In genomic region chr9:98248737-98249474, GRCh38 we compare ENCODE assay signal across 8 cellular contexts. TPM values are rescaled to one million over a fixed set of nuclear protein-coding genes. Genes with fewer than 3 reads are reported as not detected.
DNase-seq lines count a peak whose midpoint lies in the region; ATAC-seq and TF ChIP-seq lines count a peak whose summit lies in the region.

No MANE protein-coding gene starts in this region.

- intact Hi-C loops in breast epithelium (cut with DNase I; ENCODE audit: low total_unique reads) = no loop called here

- peaks cover 0 to 6% of the 10 kb centered on the region in 2 donors for H3K4me1 ChIP-seq in breast epithelium

- DNase-seq in AG08396 (ENCODE audit: low spot score) (peak; percentile 45), KG1 (lab: John Stamatoyannopoulos, UW) (peak; percentile 21), breast epithelium (ENCODE audit: low spot score in 2 of 2) (no peak), lung microvascular endothelial cell (ENCODE audit: low read depth in 2 of 2) (peak; percentile 24 to 92)

- no peak for TF ChIP-seq CTCF in breast epithelium (IDR thresholded peaks at IDR 0.05)

- ATAC-seq in HG03159 (IDR thresholded peaks at IDR 0.05; ENCODE audit: unreplicated experiment) = no peak
- ATAC-seq in GM19395 (IDR thresholded peaks at IDR 0.05; ENCODE audit: unreplicated experiment) = no peak
- no peak for ATAC-seq in HG02588 (IDR thresholded peaks at IDR 0.05; ENCODE audit: unreplicated experiment)
- no peak for ATAC-seq in SK-N-SH treated with all-trans-retinoic acid at 6 μM for 48 hours

- H3K36me3 ChIP-seq in breast epithelium = no peaks in the 10 kb centered on the region

- no peaks in the 10 kb centered on the region for H3K9me3 ChIP-seq in breast epithelium

- H3K27ac ChIP-seq in breast epithelium = peak overlapping the region; percentile 29 to 68

- H3K4me3 ChIP-seq in breast epithelium = no peak overlapping the region

- no peak for TF ChIP-seq POLR2A in breast epithelium (IDR thresholded peaks at IDR 0.05)

- H3K27me3 ChIP-seq in breast epithelium = no peaks in the 10 kb centered on the region

TF ChIP-seq in SK-N-SH treated with all-trans-retinoic acid at 6 μM for 48 hours, 23 proteins besides CTCF, POLR2A, EP300 and RAD21:
- TF ChIP-seq ZFP30 (CRISPR knock-in tag; IDR thresholded peaks at IDR 0.05) (no peak), PPARA (CRISPR knock-in tag; IDR thresholded peaks at IDR 0.05; ENCODE audit: borderline replicate concordance) (no peak), CSDC2 (CRISPR knock-in tag; IDR thresholded peaks at IDR 0.05) (no peak), TCF4 (CRISPR knock-in tag; IDR thresholded peaks at IDR 0.05; ENCODE audit: borderline replicate concordance) (no peak), ZNF565 (CRISPR knock-in tag; conservative IDR thresholded peaks at IDR 0.05; ENCODE audit: low read depth) (no peak), PATZ1 (CRISPR knock-in tag; IDR thresholded peaks at IDR 0.05; ENCODE audit: borderline replicate concordance) (no peak), ZC3H10 (CRISPR knock-in tag; IDR thresholded peaks at IDR 0.05) (no peak), SNAI2 (CRISPR knock-in tag; IDR thresholded peaks at IDR 0.05) (no peak)
- TF ChIP-seq, protein P1, sequence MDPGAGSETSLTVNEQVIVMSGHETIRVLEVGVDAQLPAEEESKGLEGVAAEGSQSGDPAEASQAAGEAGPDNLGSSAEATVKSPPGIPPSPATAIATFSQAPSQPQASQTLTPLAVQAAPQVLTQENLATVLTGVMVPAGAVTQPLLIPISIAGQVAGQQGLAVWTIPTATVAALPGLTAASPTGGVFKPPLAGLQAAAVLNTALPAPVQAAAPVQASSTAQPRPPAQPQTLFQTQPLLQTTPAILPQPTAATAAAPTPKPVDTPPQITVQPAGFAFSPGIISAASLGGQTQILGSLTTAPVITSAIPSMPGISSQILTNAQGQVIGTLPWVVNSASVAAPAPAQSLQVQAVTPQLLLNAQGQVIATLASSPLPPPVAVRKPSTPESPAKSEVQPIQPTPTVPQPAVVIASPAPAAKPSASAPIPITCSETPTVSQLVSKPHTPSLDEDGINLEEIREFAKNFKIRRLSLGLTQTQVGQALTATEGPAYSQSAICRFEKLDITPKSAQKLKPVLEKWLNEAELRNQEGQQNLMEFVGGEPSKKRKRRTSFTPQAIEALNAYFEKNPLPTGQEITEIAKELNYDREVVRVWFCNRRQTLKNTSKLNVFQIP (CRISPR knock-in tag; IDR thresholded peaks at IDR 0.05; ENCODE audit: borderline replicate concordance, low read depth) = no peak
- TF ChIP-seq, protein P2, sequence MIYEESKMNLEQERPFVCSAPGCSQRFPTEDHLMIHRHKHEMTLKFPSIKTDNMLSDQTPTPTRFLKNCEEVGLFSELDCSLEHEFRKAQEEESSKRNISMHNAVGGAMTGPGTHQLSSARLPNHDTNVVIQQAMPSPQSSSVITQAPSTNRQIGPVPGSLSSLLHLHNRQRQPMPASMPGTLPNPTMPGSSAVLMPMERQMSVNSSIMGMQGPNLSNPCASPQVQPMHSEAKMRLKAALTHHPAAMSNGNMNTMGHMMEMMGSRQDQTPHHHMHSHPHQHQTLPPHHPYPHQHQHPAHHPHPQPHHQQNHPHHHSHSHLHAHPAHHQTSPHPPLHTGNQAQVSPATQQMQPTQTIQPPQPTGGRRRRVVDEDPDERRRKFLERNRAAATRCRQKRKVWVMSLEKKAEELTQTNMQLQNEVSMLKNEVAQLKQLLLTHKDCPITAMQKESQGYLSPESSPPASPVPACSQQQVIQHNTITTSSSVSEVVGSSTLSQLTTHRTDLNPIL (CRISPR knock-in tag; IDR thresholded peaks at IDR 0.05; ENCODE audit: low read depth) = no peak

RNA-seq across cellular contexts. Expression of gene TBC1D2, which starts 6.5 kb away (rescaled TPM):
- 10 to 100 TPM; 10.8 to 17.1 (median 13.6) TPM for total RNA-seq in breast epithelium
- total RNA-seq in lung microvascular endothelial cell = 0.99 and 1.5 TPM in 2 replicates

RNA-seq across cellular contexts. Expression of gene CORO2A, which starts 56.5 kb away (rescaled TPM):
- 1 to 10 TPM; 1.4 to 7.2 (median 7.2) TPM for total RNA-seq in breast epithelium
- 0.20 and 0.22 TPM in 2 replicates for total RNA-seq in lung microvascular endothelial cell

Comparison
In these comparisons a context has a peak if more than half of its experiments do, and no peak if none do; other contexts are left out.
1. DNase-seq: peak in AG08396 (single experiment), KG1 (single experiment) and lung microvascular endothelial cell (2 of 2); none in breast epithelium (0 of 2).